10 cellular contexts compared by ENCODE assay signal in genomic region chr22:39297490-39298193, GRCh38. TPM values are rescaled to one million over a fixed set of nuclear protein-coding genes. Genes with fewer than 3 reads are reported as not detected.
A peak's percentile ranks its signal among the peaks of the same experiment; 100 is the strongest.
DNase-seq lines count a peak whose midpoint lies in the region; ATAC-seq, FAIRE-seq and TF ChIP-seq lines count a peak whose summit lies in the region.
"Had no signal": no experiment of that assay in that cellular context is flagged by ENCODE, and none has a peak within 500 bp of the region (broad histone marks: within the 10 kb centered on the region; RNA-seq: fewer than 3 reads in every experiment).

No MANE protein-coding gene starts in this region.

- H3K27ac Mint-ChIP-seq in chondrocyte (ENCODE audit: unreplicated experiment): peak overlapping the region; percentile 95

- H3K4me3 ChIP-seq in A549 (no peak overlapping the region), mucosa of stomach (ENCODE audit: low read length) (no peak overlapping the region)

- no peaks in the 10 kb centered on the region for H3K9me3 ChIP-seq in A549
- no peaks in the 10 kb centered on the region for H3K9me3 ChIP-seq in mucosa of stomach (ENCODE audit: control insufficient read depth, low read length)

- no peaks in the 10 kb centered on the region for H3K27me3 ChIP-seq in mucosa of stomach (ENCODE audit: control insufficient read depth, insufficient read depth, low read length)

- TF ChIP-seq POLR2A in A549 (IDR thresholded peaks at IDR 0.05; ENCODE audit: low read length): no peak

- 28% methylated on average over 12 of the region's 17 CpGs for WGBS in A549 (ENCODE audit: missing lambda C conversion rate)

- H3K9ac ChIP-seq in mucosa of stomach (ENCODE audit: low read length): peak overlapping the region; percentile 25

- no peak for FAIRE-seq in A549 (lab: Jason Lieb, UNC)

- POLR2A ChIA-PET in A549 (lab: Yijun Ruan, JAX): interaction anchor here (0.7 kb wide), 1 partner anchor 59 kb away, joined by 3 read pairs; no protein-coding TSS in a partner anchor

- H3K4me1 ChIP-seq in A549 (peaks cover 66% of the 10 kb centered on the region), mucosa of stomach (ENCODE audit: control insufficient read depth, insufficient read depth, low read length) (peaks cover 67% of the 10 kb centered on the region)

- TF ChIP-seq CTCF in A549 (IDR thresholded peaks at IDR 0.05) (no peak), chondrocyte (IDR thresholded peaks at IDR 0.05) (no peak)

- H3K27ac ChIP-seq in A549: peak overlapping the region; percentile 78 to 88

- H3K27me3 Mint-ChIP-seq in chondrocyte (ENCODE audit: low read depth): no peaks in the 10 kb centered on the region

- H3K4me3 Mint-ChIP-seq in chondrocyte (ENCODE audit: unreplicated experiment): no peak overlapping the region
- H3K4me3 Mint-ChIP-seq: CD14-positive monocyte had no signal

- H3K4me2 ChIP-seq in A549: peak overlapping the region; percentile 56

- no peak for TF ChIP-seq EP300 in A549 (IDR thresholded peaks at IDR 0.05)

- no peaks in the 10 kb centered on the region for H3K36me3 ChIP-seq in mucosa of stomach (ENCODE audit: control insufficient read depth, insufficient read depth, low read length)

- ATAC-seq in A549 (peak; percentile 9 to 38; a peak in 3 of 6 replicates), GM18498 (IDR thresholded peaks at IDR 0.05; ENCODE audit: unreplicated experiment) (no peak)

- H3K36me3 Mint-ChIP-seq in chondrocyte (ENCODE audit: low read depth): no peaks in the 10 kb centered on the region

- H3K9me3 Mint-ChIP-seq in chondrocyte (ENCODE audit: low read depth): no peaks in the 10 kb centered on the region

- peaks cover 77% of the 10 kb centered on the region for H3K4me1 Mint-ChIP-seq in chondrocyte (ENCODE audit: low read depth)

- CTCF ChIA-PET in A549 (lab: Yijun Ruan, JAX): interaction anchor here (1.0 to 3.0 kb wide), 6 partner anchors 9 to 127 kb away, joined by 3 to 15 read pairs (median 6); partner anchors contain the start of gene PDGFB

- no peak for TF ChIP-seq RAD21 in A549 (conservative IDR thresholded peaks at IDR 0.05 in 1 of 2, IDR thresholded peaks at IDR 0.05 in 1 of 2)

- DNase-seq in A549 (ENCODE audit: low read depth in 1 of 2, low spot score in 1 of 2) (no peak), NAMALWA (ENCODE audit: low spot score) (peak; percentile 63), chondrocyte (ENCODE audit: low spot score) (no peak), NCI-H526 treated with DMSO at 0.1 percent for 48 hours (lab: John Stamatoyannopoulos, UW) (no peak), NCI-H524 treated with DMSO at 0.1 percent for 48 hours (lab: John Stamatoyannopoulos, UW) (no peak), NCI-H446 treated with DMSO at 0.1 percent for 48 hours (lab: John Stamatoyannopoulos, UW) (no peak)
- DNase-seq: T-helper 9 cell had no signal

TF ChIP-seq in A549, 52 proteins besides CTCF, POLR2A, EP300 and RAD21:
- no peak for TF ChIP-seq HDAC2 (IDR thresholded peaks at IDR 0.05)
- TF ChIP-seq, protein P1, sequence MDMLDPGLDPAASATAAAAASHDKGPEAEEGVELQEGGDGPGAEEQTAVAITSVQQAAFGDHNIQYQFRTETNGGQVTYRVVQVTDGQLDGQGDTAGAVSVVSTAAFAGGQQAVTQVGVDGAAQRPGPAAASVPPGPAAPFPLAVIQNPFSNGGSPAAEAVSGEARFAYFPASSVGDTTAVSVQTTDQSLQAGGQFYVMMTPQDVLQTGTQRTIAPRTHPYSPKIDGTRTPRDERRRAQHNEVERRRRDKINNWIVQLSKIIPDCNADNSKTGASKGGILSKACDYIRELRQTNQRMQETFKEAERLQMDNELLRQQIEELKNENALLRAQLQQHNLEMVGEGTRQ (IDR thresholded peaks at IDR 0.05): no peak
- no peak for TF ChIP-seq PBX3 (IDR thresholded peaks at IDR 0.05)
- TF ChIP-seq CHD2 (IDR thresholded peaks at IDR 0.05; ENCODE audit: low read length, partially characterized antibody): no peak
- TF ChIP-seq, protein P2, sequence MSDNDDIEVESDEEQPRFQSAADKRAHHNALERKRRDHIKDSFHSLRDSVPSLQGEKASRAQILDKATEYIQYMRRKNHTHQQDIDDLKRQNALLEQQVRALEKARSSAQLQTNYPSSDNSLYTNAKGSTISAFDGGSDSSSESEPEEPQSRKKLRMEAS (IDR thresholded peaks at IDR 0.05): no peak
- no peak for TF ChIP-seq TFCP2L1 (CRISPR knock-in tag; IDR thresholded peaks at IDR 0.05)
- no peak for TF ChIP-seq HOXA7 (CRISPR knock-in tag; IDR thresholded peaks at IDR 0.05)
- TF ChIP-seq GATA3 (IDR thresholded peaks at IDR 0.05; ENCODE audit: borderline replicate concordance): no peak
- TF ChIP-seq HOXB5 (CRISPR knock-in tag; IDR thresholded peaks at IDR 0.05): no peak
- TF ChIP-seq MAFK (IDR thresholded peaks at IDR 0.05; ENCODE audit: partially characterized antibody): no peak
- TF ChIP-seq SMC3 (IDR thresholded peaks at IDR 0.05): no peak
- TF ChIP-seq MYC (IDR thresholded peaks at IDR 0.05; ENCODE audit: borderline replicate concordance, low read length): no peak
- no peak for TF ChIP-seq JUNB (IDR thresholded peaks at IDR 0.05)
- TF ChIP-seq, protein P3, sequence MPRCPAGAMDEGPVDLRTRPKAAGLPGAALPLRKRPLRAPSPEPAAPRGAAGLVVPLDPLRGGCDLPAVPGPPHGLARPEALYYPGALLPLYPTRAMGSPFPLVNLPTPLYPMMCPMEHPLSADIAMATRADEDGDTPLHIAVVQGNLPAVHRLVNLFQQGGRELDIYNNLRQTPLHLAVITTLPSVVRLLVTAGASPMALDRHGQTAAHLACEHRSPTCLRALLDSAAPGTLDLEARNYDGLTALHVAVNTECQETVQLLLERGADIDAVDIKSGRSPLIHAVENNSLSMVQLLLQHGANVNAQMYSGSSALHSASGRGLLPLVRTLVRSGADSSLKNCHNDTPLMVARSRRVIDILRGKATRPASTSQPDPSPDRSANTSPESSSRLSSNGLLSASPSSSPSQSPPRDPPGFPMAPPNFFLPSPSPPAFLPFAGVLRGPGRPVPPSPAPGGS (IDR thresholded peaks at IDR 0.05): no peak
- TF ChIP-seq ZC3H11A (IDR thresholded peaks at IDR 0.05): no peak
- no peak for TF ChIP-seq PHF8 (IDR thresholded peaks at IDR 0.05; ENCODE audit: borderline replicate concordance, low read depth)

RNA-seq across cellular contexts. Expression of gene RPL3, which starts 21.8 kb away (rescaled TPM):
- 1,852 and 1,921 TPM in 2 replicates for polyA plus RNA-seq in A549 (2011; rRNA removed)
- 3,052 and 3,485 TPM in 2 replicates for polyA plus RNA-seq in A549 (2012; cell fraction: cytosol; rRNA removed)
- 1,995 and 2,105 TPM in 2 replicates for polyA plus RNA-seq in A549 (2012; cell fraction: nucleus; rRNA removed)
- polyA plus RNA-seq in A549 (2017; fragmentation: RNase III; extraction: RNeasy Plus Mini Kit Qiagen cat#74134 plus additional on column Dnase treatment): 1,908 to 2,151 TPM (median 1,965 TPM) in 3 replicates
- 1,682 and 1,944 TPM in 2 replicates for polyA minus RNA-seq in A549 (2011; rRNA and poly(A)+ RNA removed)
- total RNA-seq in chondrocyte: 1,302 to 1,415 TPM (median 1,326 TPM) in 3 replicates

RNA-seq across cellular contexts. Expression of gene SYNGR1, which starts 52.1 kb away (rescaled TPM):
- polyA plus RNA-seq in A549 (2011; rRNA removed) (6.7 and 7.9 TPM in 2 replicates), A549 (2017; fragmentation: RNase III; extraction: RNeasy Plus Mini Kit Qiagen cat#74134 plus additional on column Dnase treatment) (10.9 to 14.5 TPM (median 11.7 TPM) in 3 replicates)
- polyA plus RNA-seq in A549 (2012; cell fraction: cytosol; rRNA removed): 27.4 and 39.6 TPM in 2 replicates
- polyA plus RNA-seq in A549 (2012; cell fraction: nucleus; rRNA removed): 41.2 and 57.0 TPM in 2 replicates
- 2.6 and 5.5 TPM in 2 replicates for polyA minus RNA-seq in A549 (2011; rRNA and poly(A)+ RNA removed)
- total RNA-seq in chondrocyte: 15.0 to 18.4 TPM (median 16.5 TPM) in 3 replicates

RNA-seq across cellular contexts. Expression of gene PDGFB, which starts 52.9 kb away (rescaled TPM):
- polyA plus RNA-seq in A549 (2011; rRNA removed) (4.0 and 4.5 TPM in 2 replicates), A549 (2017; fragmentation: RNase III; extraction: RNeasy Plus Mini Kit Qiagen cat#74134 plus additional on column Dnase treatment) (2.1 to 3.3 TPM (median 3.0 TPM) in 3 replicates)
- polyA plus RNA-seq in A549 (2012; cell fraction: cytosol; rRNA removed): 4.0 and 5.2 TPM in 2 replicates
- 7.2 and 9.2 TPM in 2 replicates for polyA plus RNA-seq in A549 (2012; cell fraction: nucleus; rRNA removed)
- 3.2 and 4.7 TPM in 2 replicates for polyA minus RNA-seq in A549 (2011; rRNA and poly(A)+ RNA removed)
- total RNA-seq in chondrocyte: 10.5 to 16.9 TPM (median 16.5 TPM) in 3 replicates
- polyA plus RNA-seq: CD14-positive monocyte had no signal
